ENCODE assay signal across 1 cellular context in the genomic region with DNA sequence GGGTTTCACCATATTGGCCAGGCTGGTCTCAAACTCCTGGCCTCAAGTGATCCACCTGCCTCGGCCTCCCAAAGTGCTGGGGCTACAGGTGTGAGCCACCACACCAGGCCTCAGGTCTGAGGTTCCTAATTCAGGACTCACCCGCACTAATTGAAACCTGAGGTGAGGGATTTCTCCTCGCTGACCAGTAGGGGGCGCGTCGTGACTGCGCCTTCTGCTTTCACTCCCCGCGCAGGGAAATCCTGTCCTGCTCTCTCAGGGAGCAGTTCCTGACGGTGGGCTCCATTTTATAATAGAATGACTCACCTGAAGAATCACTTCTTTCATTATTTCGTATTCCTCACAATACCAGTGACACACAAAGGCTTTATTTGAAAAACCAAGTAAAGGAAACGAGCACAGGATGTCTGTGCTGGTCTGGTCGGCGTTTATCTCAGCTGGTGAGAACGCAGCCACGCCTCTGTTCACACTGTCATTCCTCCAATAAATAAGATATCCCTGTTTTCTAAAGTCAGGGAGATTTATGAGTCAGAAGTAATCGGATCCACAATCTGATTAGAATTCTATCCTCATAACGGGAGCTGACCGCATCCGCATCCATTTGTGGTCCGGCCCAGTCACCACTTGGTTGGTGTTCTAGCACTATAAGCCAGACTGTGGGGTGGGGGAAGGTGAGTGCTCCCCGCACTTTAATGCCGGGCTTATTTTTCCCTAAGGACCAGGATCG.
TF ChIP-seq lines count a peak whose summit lies in the region.

No MANE protein-coding gene starts in this region.

TF ChIP-seq in HEK293, 187 proteins besides CTCF, POLR2A, EP300 and RAD21 (continued from another document):
- TF ChIP-seq ZNF561 (tag by site-specific recombination; IDR thresholded peaks at IDR 0.05; ENCODE audit: borderline replicate concordance) (peak; percentile 72; the same call in 1 of the 2 replicates), ZNF76 (tag by site-specific recombination; IDR thresholded peaks at IDR 0.05; ENCODE audit: borderline replicate concordance, low read depth) (no peak), ZNF747 (tag by site-specific recombination; IDR thresholded peaks at IDR 0.05) (no peak), ZNF585B (tag by site-specific recombination; IDR thresholded peaks at IDR 0.05) (no peak), ZNF660 (tag by site-specific recombination; IDR thresholded peaks at IDR 0.05) (peak; percentile 89), ZNF175 (tag by site-specific recombination; IDR thresholded peaks at IDR 0.05) (no peak), MZF1 (tag by site-specific recombination; IDR thresholded peaks at IDR 0.05; ENCODE audit: borderline replicate concordance) (no peak), ZNF658 (tag by site-specific recombination; IDR thresholded peaks at IDR 0.05) (no peak), KLF10 (tag by site-specific recombination; IDR thresholded peaks at IDR 0.05) (peak; percentile 52; the same call in 1 of the 2 replicates), ZNF114 (tag by site-specific recombination; IDR thresholded peaks at IDR 0.05) (no peak), ZNF530 (tag by site-specific recombination; IDR thresholded peaks at IDR 0.05; ENCODE audit: low read depth) (no peak), ZNF302 (tag by site-specific recombination; IDR thresholded peaks at IDR 0.05; ENCODE audit: low read depth) (no peak), ZNF777 (tag by site-specific recombination; IDR thresholded peaks at IDR 0.05; ENCODE audit: borderline replicate concordance) (no peak), ZNF16 (tag by site-specific recombination; IDR thresholded peaks at IDR 0.05; ENCODE audit: low read depth) (no peak), ZIC2 (tag by site-specific recombination; IDR thresholded peaks at IDR 0.05) (no peak), ZBTB48 (tag by site-specific recombination; IDR thresholded peaks at IDR 0.05) (no peak), ZNF776 (tag by site-specific recombination; IDR thresholded peaks at IDR 0.05; ENCODE audit: borderline replicate concordance) (no peak), ZNF37A (tag by site-specific recombination; IDR thresholded peaks at IDR 0.05) (no peak; the same call in 1 of the 2 replicates), ZNF169 (tag by site-specific recombination; IDR thresholded peaks at IDR 0.05) (no peak), ZNF146 (tag by site-specific recombination; IDR thresholded peaks at IDR 0.05) (no peak), GLIS1 (tag by site-specific recombination; IDR thresholded peaks at IDR 0.05) (no peak), TCF7L2 (IDR thresholded peaks at IDR 0.05; ENCODE audit: borderline replicate concordance, low read depth, low read length) (no peak), ZNF514 (tag by site-specific recombination; IDR thresholded peaks at IDR 0.05) (no peak), ZNF10 (tag by site-specific recombination; IDR thresholded peaks at IDR 0.05) (no peak), ZFP41 (tag by site-specific recombination; IDR thresholded peaks at IDR 0.05; ENCODE audit: borderline replicate concordance) (no peak), SCRT1 (tag by site-specific recombination; IDR thresholded peaks at IDR 0.05; ENCODE audit: borderline replicate concordance) (peak; percentile 95), ZNF549 (tag by site-specific recombination; IDR thresholded peaks at IDR 0.05) (no peak)
- TF ChIP-seq, protein P1, sequence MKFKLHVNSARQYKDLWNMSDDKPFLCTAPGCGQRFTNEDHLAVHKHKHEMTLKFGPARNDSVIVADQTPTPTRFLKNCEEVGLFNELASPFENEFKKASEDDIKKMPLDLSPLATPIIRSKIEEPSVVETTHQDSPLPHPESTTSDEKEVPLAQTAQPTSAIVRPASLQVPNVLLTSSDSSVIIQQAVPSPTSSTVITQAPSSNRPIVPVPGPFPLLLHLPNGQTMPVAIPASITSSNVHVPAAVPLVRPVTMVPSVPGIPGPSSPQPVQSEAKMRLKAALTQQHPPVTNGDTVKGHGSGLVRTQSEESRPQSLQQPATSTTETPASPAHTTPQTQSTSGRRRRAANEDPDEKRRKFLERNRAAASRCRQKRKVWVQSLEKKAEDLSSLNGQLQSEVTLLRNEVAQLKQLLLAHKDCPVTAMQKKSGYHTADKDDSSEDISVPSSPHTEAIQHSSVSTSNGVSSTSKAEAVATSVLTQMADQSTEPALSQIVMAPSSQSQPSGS (tag by site-specific recombination; IDR thresholded peaks at IDR 0.05; ENCODE audit: low read depth): no peak
- TF ChIP-seq, protein P2, sequence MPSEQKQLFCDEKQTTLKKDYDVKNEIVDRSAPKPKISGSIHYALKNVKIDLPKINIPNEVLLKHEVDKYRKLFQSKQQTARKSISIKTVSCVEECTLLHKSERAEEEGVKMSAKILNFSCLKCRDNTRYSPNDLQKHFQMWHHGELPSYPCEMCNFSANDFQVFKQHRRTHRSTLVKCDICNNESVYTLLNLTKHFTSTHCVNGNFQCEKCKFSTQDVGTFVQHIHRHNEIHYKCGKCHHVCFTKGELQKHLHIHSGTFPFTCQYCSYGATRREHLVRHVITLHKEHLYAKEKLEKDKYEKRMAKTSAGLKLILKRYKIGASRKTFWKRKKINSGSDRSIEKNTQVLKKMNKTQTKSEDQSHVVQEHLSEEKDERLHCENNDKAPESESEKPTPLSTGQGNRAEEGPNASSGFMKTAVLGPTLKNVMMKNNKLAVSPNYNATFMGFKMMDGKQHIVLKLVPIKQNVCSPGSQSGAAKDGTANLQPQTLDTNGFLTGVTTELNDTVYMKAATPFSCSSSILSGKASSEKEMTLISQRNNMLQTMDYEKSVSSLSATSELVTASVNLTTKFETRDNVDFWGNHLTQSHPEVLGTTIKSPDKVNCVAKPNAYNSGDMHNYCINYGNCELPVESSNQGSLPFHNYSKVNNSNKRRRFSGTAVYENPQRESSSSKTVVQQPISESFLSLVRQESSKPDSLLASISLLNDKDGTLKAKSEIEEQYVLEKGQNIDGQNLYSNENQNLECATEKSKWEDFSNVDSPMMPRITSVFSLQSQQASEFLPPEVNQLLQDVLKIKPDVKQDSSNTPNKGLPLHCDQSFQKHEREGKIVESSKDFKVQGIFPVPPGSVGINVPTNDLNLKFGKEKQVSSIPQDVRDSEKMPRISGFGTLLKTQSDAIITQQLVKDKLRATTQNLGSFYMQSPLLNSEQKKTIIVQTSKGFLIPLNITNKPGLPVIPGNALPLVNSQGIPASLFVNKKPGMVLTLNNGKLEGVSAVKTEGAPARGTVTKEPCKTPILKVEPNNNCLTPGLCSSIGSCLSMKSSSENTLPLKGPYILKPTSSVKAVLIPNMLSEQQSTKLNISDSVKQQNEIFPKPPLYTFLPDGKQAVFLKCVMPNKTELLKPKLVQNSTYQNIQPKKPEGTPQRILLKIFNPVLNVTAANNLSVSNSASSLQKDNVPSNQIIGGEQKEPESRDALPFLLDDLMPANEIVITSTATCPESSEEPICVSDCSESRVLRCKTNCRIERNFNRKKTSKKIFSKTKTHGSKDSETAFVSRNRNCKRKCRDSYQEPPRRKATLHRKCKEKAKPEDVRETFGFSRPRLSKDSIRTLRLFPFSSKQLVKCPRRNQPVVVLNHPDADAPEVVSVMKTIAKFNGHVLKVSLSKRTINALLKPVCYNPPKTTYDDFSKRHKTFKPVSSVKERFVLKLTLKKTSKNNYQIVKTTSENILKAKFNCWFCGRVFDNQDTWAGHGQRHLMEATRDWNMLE (tag by site-specific recombination; conservative IDR thresholded peaks at IDR 0.05; ENCODE audit: low read depth): no peak
- TF ChIP-seq, protein P3, sequence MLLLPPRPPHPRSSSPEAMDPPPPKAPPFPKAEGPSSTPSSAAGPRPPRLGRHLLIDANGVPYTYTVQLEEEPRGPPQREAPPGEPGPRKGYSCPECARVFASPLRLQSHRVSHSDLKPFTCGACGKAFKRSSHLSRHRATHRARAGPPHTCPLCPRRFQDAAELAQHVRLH (tag by site-specific recombination; IDR thresholded peaks at IDR 0.05): no peak
TF ChIP-seq in HEK293: peak in this region for 51.
